Comparison of ENCODE assay signal across 19 cellular contexts in genomic region chr1:23588749-23589505, GRCh38. TPM values are rescaled to one million over a fixed set of nuclear protein-coding genes. Genes with fewer than 3 reads are reported as not detected.
DNase-seq lines count a peak whose midpoint lies in the region; ATAC-seq, FAIRE-seq and TF ChIP-seq lines count a peak whose summit lies in the region.
"Had no signal": no experiment of that assay in that cellular context is flagged by ENCODE, and none has a peak within 500 bp of the region (broad histone marks: within the 10 kb centered on the region; RNA-seq: fewer than 3 reads in every experiment).

No MANE protein-coding gene starts in this region.

- H3K27ac ChIP-seq in BLaER1 treated with 17β-estradiol and CSF1 and Interleukin-3, amounts not matched to agents 10 nM and 100 nM = peak overlapping the region in 8 of 11 experiments; percentile 71 to 93 (median 88); a peak in 13 of 22 replicates
- H3K27ac ChIP-seq in K562 (ENCODE audit: extremely low read depth, low read depth, low read length) = no peak overlapping the region
- H3K27ac ChIP-seq: ascending aorta, esophagus muscularis mucosa had no signal

- FAIRE-seq in K562 (lab: Jason Lieb, UNC) = no peak
- FAIRE-seq: HTR-8/SVneo had no signal

- H3K9me1 ChIP-seq in K562 (ENCODE audit: control insufficient read depth, insufficient read depth, low read length) = no peaks in the 10 kb centered on the region

- H4K20me1 ChIP-seq in BLaER1 treated with 17β-estradiol and CSF1 and Interleukin-3, amounts not matched to agents 10 nM and 100 nM = no peaks in the 10 kb centered on the region
- no peaks in the 10 kb centered on the region for H4K20me1 ChIP-seq in K562 (replicated peaks; ENCODE audit: control insufficient read depth, insufficient read depth, low read length)

- H3K4me3 ChIP-seq in BLaER1 treated with 17β-estradiol and CSF1 and Interleukin-3, amounts not matched to agents 10 nM and 100 nM = no peak overlapping the region
- no peak overlapping the region for H3K4me3 ChIP-seq in K562
- H3K4me3 ChIP-seq: ascending aorta, esophagus muscularis mucosa, MG63 had no signal

- H3K27ac Mint-ChIP-seq in HFFc6 (peak overlapping the region; percentile 36), naive B cell (peak overlapping the region; percentile 3 to 73 (median 44))
- H3K27ac Mint-ChIP-seq: progenitor cell of endocrine pancreas had no signal

- TF ChIP-seq POLR2A in K562 (conservative IDR thresholded peaks at IDR 0.05) = no peak

- H2AFZ ChIP-seq in K562 (ENCODE audit: low read depth, low read length) = no peak overlapping the region; the same call in 1 of the 2 replicates

- DNase-seq in HFFc6 = no peak
- DNase-seq in K562 (ENCODE audit: extremely low read depth in 1 of 4, low spot score in 3 of 4) = no peak
- DNase-seq in naive B cell = no peak
- no peak for DNase-seq in NCI-H146 (lab: John Stamatoyannopoulos, UW)
- DNase-seq in T1000 (lab: John Stamatoyannopoulos, UW) = no peak
- no peak for DNase-seq in NAMALWA (ENCODE audit: low spot score)
- DNase-seq: activated CD8-positive, alpha-beta memory T cell treated with anti-CD3 and anti-CD28 coated beads for 24 hours; kidney glomerular epithelial cell; MG63; NCI-H2029 treated with DMSO at 0.1 percent for 48 hours; NCI-H524 treated with DMSO at 0.1 percent for 48 hours; PC-3 had no signal

- H3K4me2 ChIP-seq in BLaER1 treated with 17β-estradiol and CSF1 and Interleukin-3, amounts not matched to agents 10 nM and 100 nM = peak overlapping the region in 10 of 11 experiments; percentile 82 to 99 (median 88); a peak in 20 of 22 replicates
- no peak overlapping the region for H3K4me2 ChIP-seq in K562 (ENCODE audit: insufficient read depth, low read length)

- TF ChIP-seq EP300 in K562 (IDR thresholded peaks at IDR 0.05; ENCODE audit: low read length) = no peak

- H3K27me3 ChIP-seq in BLaER1 treated with 17β-estradiol and CSF1 and Interleukin-3, amounts not matched to agents 10 nM and 100 nM = no peaks in the 10 kb centered on the region
- H3K27me3 ChIP-seq in K562 (ENCODE audit: control insufficient read depth in 2 of 2, insufficient read depth in 2 of 2, low read length in 2 of 2) = peaks cover 13 to 49% of the 10 kb centered on the region in 2 experiments; a peak in 4 of 5 replicates
- H3K27me3 ChIP-seq: ascending aorta, BE2C, esophagus muscularis mucosa, MG63 had no signal

- H3K79me2 ChIP-seq in K562 (ENCODE audit: control insufficient read depth, insufficient read depth, low read length) = no peaks in the 10 kb centered on the region

- no peak for TF ChIP-seq RAD21 in K562 (CRISPR knock-in tag; conservative IDR thresholded peaks at IDR 0.05 in 1 of 2, IDR thresholded peaks at IDR 0.05 in 1 of 2)

- H3K36me3 Mint-ChIP-seq in HFFc6 (ENCODE audit: low read depth) (no peaks in the 10 kb centered on the region; the same call in 1 of the 2 replicates), naive B cell (no peaks in the 10 kb centered on the region)

- peaks cover 67 to 100% (median 88%) of the 10 kb centered on the region in 10 experiments for H3K4me1 ChIP-seq in BLaER1 treated with 17β-estradiol and CSF1 and Interleukin-3, amounts not matched to agents 10 nM and 100 nM
- H3K4me1 ChIP-seq in K562 (replicated peaks in 1 of 2; ENCODE audit: control insufficient read depth in 2 of 2, insufficient read depth in 2 of 2, low read length in 2 of 2) = peaks cover 6 to 10% of the 10 kb centered on the region in 2 experiments; a peak in 4 of 5 replicates
- H3K4me1 ChIP-seq: ascending aorta had no signal

- POLR2A ChIA-PET in K562 (lab: Yijun Ruan, JAX) = interaction anchor here (0.6 kb wide), 1 partner anchor 21 kb away, joined by 3 read pairs; no protein-coding TSS in a partner anchor

- TF ChIP-seq CTCF in HFFc6 (IDR thresholded peaks at IDR 0.05) (no peak), K562 (IDR thresholded peaks at IDR 0.05 in 2 of 3, conservative IDR thresholded peaks at IDR 0.05 in 1 of 3; ENCODE audit: insufficient read depth in 2 of 3, low read depth in 1 of 3, low read length in 3 of 3) (no peak)

- H3K36me3 ChIP-seq in BLaER1 treated with 17β-estradiol and CSF1 and Interleukin-3, amounts not matched to agents 10 nM and 100 nM = no peaks in the 10 kb centered on the region
- no peaks in the 10 kb centered on the region for H3K36me3 ChIP-seq in K562 (ENCODE audit: control insufficient read depth, insufficient read depth, low read length)
- H3K36me3 ChIP-seq: ascending aorta, BE2C, esophagus muscularis mucosa, MG63 had no signal

- WGBS in K562 (ENCODE audit: insufficient coverage, low coverage, missing lambda C conversion rate) = 9% methylated on average over 11 of the region's 11 CpGs

- peaks cover 79% of the 10 kb centered on the region for H3K4me1 Mint-ChIP-seq in HFFc6 (ENCODE audit: low read depth)
- H3K4me1 Mint-ChIP-seq in naive B cell = peaks cover 55 to 75% (median 68%) of the 10 kb centered on the region in 3 donors

- no peak overlapping the region for H3K4me3 Mint-ChIP-seq in HFFc6
- H3K4me3 Mint-ChIP-seq in naive B cell = peak overlapping the region in 4 of 8 donors; percentile 1 to 85 (median 24)

- in situ Hi-C loops in K562 (cut with MboI) = no loop called here

- BruUV-seq in K562 (replicated peaks; lab: Mats Ljungman, UMichigan) = no TSS peak

- intact Hi-C loops in K562 (cut with micrococcal nuclease) = no loop called here

- H3K9ac ChIP-seq in BLaER1 treated with 17β-estradiol and CSF1 and Interleukin-3, amounts not matched to agents 10 nM and 100 nM = peak overlapping the region in 5 of 11 experiments; percentile 8 to 81 (median 46); a peak in 5 of 22 replicates
- H3K9ac ChIP-seq in K562 (ENCODE audit: insufficient read depth in 1 of 2, low read depth in 2 of 2, low read length in 2 of 2) = peak overlapping the region in 1 of 2 experiments; percentile 21; a peak in 1 of 4 replicates

- H3K9me3 Mint-ChIP-seq in HFFc6 = no peaks in the 10 kb centered on the region
- no peaks in the 10 kb centered on the region for H3K9me3 Mint-ChIP-seq in naive B cell

- H3K27me3 Mint-ChIP-seq in HFFc6 (ENCODE audit: insufficient read depth) (no peaks in the 10 kb centered on the region; the same call in 1 of the 2 replicates), naive B cell (no peaks in the 10 kb centered on the region)

- CTCF ChIA-PET in K562 (lab: Yijun Ruan, JAX; ENCODE audit: low intra/inter-chr PET ratio) = no interaction called here

- ATAC-seq in K562 = no peak; the same call in 2 of the 3 replicates
- ATAC-seq in naive B cell (ENCODE audit: low read depth in 2 of 2) = no peak
- no peak for ATAC-seq in HG03565 (IDR thresholded peaks at IDR 0.05; ENCODE audit: unreplicated experiment)
- ATAC-seq: PC-3 had no signal

- H3K9me3 ChIP-seq in BLaER1 treated with 17β-estradiol and CSF1 and Interleukin-3, amounts not matched to agents 10 nM and 100 nM (replicated peaks in 1 of 11) = no peaks in the 10 kb centered on the region
- no peaks in the 10 kb centered on the region for H3K9me3 ChIP-seq in K562 (replicated peaks; ENCODE audit: control insufficient read depth, insufficient read depth, low read depth, low read length)
- H3K9me3 ChIP-seq: ascending aorta, BE2C, esophagus muscularis mucosa, MG63 had no signal

TF ChIP-seq in K562, 482 proteins besides CTCF, POLR2A, EP300 and RAD21 (continues in another document):
- TF ChIP-seq PTTG1 (tag; IDR thresholded peaks at IDR 0.05; ENCODE audit: low read depth) = no peak

RNA-seq across cellular contexts. Expression of gene ID3, which starts 29.6 kb away (rescaled TPM):
- total RNA-seq in HFFc6 (2021; fragmentation: NEBNext Ultra II Directional; extraction: Animal tissue kit (Norgen Biotek cat#: 25700)) = 100 to 1,000 TPM; 560 to 690 (median 604) TPM
- 41.1 and 121 TPM in 2 replicates for total RNA-seq in K562 (2011; cell fraction: chromatin; rRNA removed; ENCODE audit: low replicate concordance)
- 126 and 137 TPM in 2 replicates for total RNA-seq in K562 (2011; cell fraction: nucleolus; rRNA removed)
- 87.5 and 98.1 TPM in 2 replicates for total RNA-seq in K562 (2011; cell fraction: nucleoplasm; rRNA removed)
- total RNA-seq in K562 (2014; rRNA removed) (50.9 and 59.4 TPM in 2 replicates), K562 (2014; rRNA removed; fragmentation: Illumina TruSeq; extraction: Trizol) (12.6 and 17.2 TPM in 2 replicates), K562 (2015; rRNA removed; fragmentation: Illumina TruSeq; extraction: Trizol) (17.7 and 20.4 TPM in 2 replicates), K562 (2021) (42.2 and 44.8 TPM in 2 replicates)
- polyA plus RNA-seq in K562 (2011; rRNA removed) (28.6 and 59.8 TPM in 2 replicates), K562 (2014; fragmentation: Illumina TruSeq; extraction: Trizol) (23.5 and 30.8 TPM in 2 replicates), K562 (2014; fragmentation: Nextera tagmentation; extraction: Ambion mirVana) (10 to 100 TPM in 1 of 2 experiments, 1 to 10 TPM in 1; 6.8 to 13.2 TPM), K562 (2014; rRNA removed) (44.4 and 54.2 TPM in 2 replicates), naive B cell (ENCODE audit: low read depth in 6 of 6) (10 to 100 TPM; 23.9 to 52.0 (median 31.2) TPM)
- polyA plus RNA-seq in K562 (2011; cell fraction: cytosol; rRNA removed) = 78.3 and 218 TPM in 2 replicates
- polyA plus RNA-seq in K562 (2011; cell fraction: nucleus; rRNA removed) = 52.1 and 90.3 TPM in 2 replicates
- 63.0 and 66.6 TPM in 2 replicates for polyA plus RNA-seq in K562 (2012)
- 9.7 and 17.8 TPM in 2 replicates for polyA minus RNA-seq in K562 (2011; rRNA and poly(A)+ RNA removed)
- polyA minus RNA-seq in K562 (2011; cell fraction: cytosol; rRNA and poly(A)+ RNA removed) = 23.9 and 44.6 TPM in 2 replicates
- polyA minus RNA-seq in K562 (2011; cell fraction: nucleus; rRNA and poly(A)+ RNA removed) = 65.3 and 68.1 TPM in 2 replicates

RNA-seq across cellular contexts. Expression of gene E2F2, which starts 57.9 kb away (rescaled TPM):
- total RNA-seq in HFFc6 (2021; fragmentation: NEBNext Ultra II Directional; extraction: Animal tissue kit (Norgen Biotek cat#: 25700)) = 1 to 10 TPM in 5 of 6 experiments, under 1 TPM in 1; 0.83 to 2.1 (median 1.9) TPM
- total RNA-seq in K562 (2011; cell fraction: chromatin; rRNA removed; ENCODE audit: low replicate concordance) = 29.6 and 39.0 TPM in 2 replicates
- total RNA-seq in K562 (2011; cell fraction: nucleolus; rRNA removed) = 13.2 and 15.8 TPM in 2 replicates
- total RNA-seq in K562 (2011; cell fraction: nucleoplasm; rRNA removed) = 21.7 and 23.2 TPM in 2 replicates
- total RNA-seq in K562 (2014; rRNA removed) (14.9 and 19.9 TPM in 2 replicates), K562 (2014; rRNA removed; fragmentation: Illumina TruSeq; extraction: Trizol) (11.0 and 11.4 TPM in 2 replicates), K562 (2015; rRNA removed; fragmentation: Illumina TruSeq; extraction: Trizol) (11.7 and 12.0 TPM in 2 replicates), K562 (2021) (22.5 and 25.3 TPM in 2 replicates)
- polyA plus RNA-seq in K562 (2011; rRNA removed) (3.1 and 4.2 TPM in 2 replicates), K562 (2014; fragmentation: Illumina TruSeq; extraction: Trizol) (14.3 and 16.1 TPM in 2 replicates), K562 (2014; fragmentation: Nextera tagmentation; extraction: Ambion mirVana) (1 to 10 TPM; 3.8 to 4.0 TPM), K562 (2014; rRNA removed) (10.1 and 10.3 TPM in 2 replicates), naive B cell (ENCODE audit: low read depth in 6 of 6) (1 to 10 TPM in 2 of 6 donors, under 1 TPM in 4; 0.06 to 1.7 (median 0.46) TPM)
- polyA plus RNA-seq in K562 (2011; cell fraction: cytosol; rRNA removed) = 3.0 and 3.9 TPM in 2 replicates
- 8.1 and 9.2 TPM in 2 replicates for polyA plus RNA-seq in K562 (2011; cell fraction: nucleus; rRNA removed)
- 9.2 and 10.2 TPM in 2 replicates for polyA plus RNA-seq in K562 (2012)
- polyA minus RNA-seq in K562 (2011; rRNA and poly(A)+ RNA removed) = 3.5 and 4.7 TPM in 2 replicates
- polyA minus RNA-seq in K562 (2011; cell fraction: cytosol; rRNA and poly(A)+ RNA removed) = 5.8 and 6.5 TPM in 2 replicates
- 5.1 and 8.9 TPM in 2 replicates for polyA minus RNA-seq in K562 (2011; cell fraction: nucleus; rRNA and poly(A)+ RNA removed)
- total RNA-seq: ascending aorta had no signal

Comparison
In these comparisons a context has a peak if more than half of its experiments do, and no peak if none do; other contexts are left out.
1. RNA of gene ID3, which starts 29.6 kb away (total RNA-seq): 560 to 690 TPM in HFFc6; 12.6 to 137 TPM in K562; every median in the first group is over 4 times any median in the second.